ENCODE assay signal across 22 cellular contexts in genomic region chr19:47018923-47019322, GRCh38. TPM values are rescaled to one million over a fixed set of nuclear protein-coding genes. Genes with fewer than 3 reads are reported as not detected.
DNase-seq lines count a peak whose midpoint lies in the region; ATAC-seq and TF ChIP-seq lines count a peak whose summit lies in the region.
"Had no signal": no experiment of that assay in that cellular context is flagged by ENCODE, and none has a peak within 500 bp of the region (broad histone marks: within the 10 kb centered on the region; RNA-seq: fewer than 3 reads in every experiment).

No MANE protein-coding gene starts in this region.

- H3K27me3 Mint-ChIP-seq in T-helper 2 cell treated with Interferon-gamma antibody and Interleukin-4, amounts not matched to agents 5 μg/mL and 100 μg/mL, for 36 hours (ENCODE audit: low read depth) = peaks cover 51% of the 10 kb centered on the region
- peaks cover 66% of the 10 kb centered on the region for H3K27me3 Mint-ChIP-seq in H9 (ENCODE audit: low read depth)
- H3K27me3 Mint-ChIP-seq in dendritic cell treated with granulocyte-macrophage colony-stimulating factor and Interleukin-4, amounts not matched to agents 40 ng/mL and 50 ng/mL, for 4 days = peaks cover 75% of the 10 kb centered on the region
- peaks cover 80% of the 10 kb centered on the region for H3K27me3 Mint-ChIP-seq in nephron progenitor cell (ENCODE audit: low read depth, poor library complexity)

- peaks cover 39% of the 10 kb centered on the region for H3K27me3 ChIP-seq in H9 (ENCODE audit: insufficient read depth, low read length)

- no peak overlapping the region for H2BK5ac ChIP-seq in H9 (ENCODE audit: insufficient read length, low read length)

- no peak overlapping the region for H3K4me3 ChIP-seq in mucosa of descending colon

- H3K9ac ChIP-seq in H9 (ENCODE audit: extremely low read depth, insufficient read length, low read length) = no peak overlapping the region

- H3K27ac Mint-ChIP-seq in T-helper 2 cell treated with Interferon-gamma antibody and Interleukin-4, amounts not matched to agents 5 μg/mL and 100 μg/mL, for 36 hours = no peak overlapping the region
- no peak overlapping the region for H3K27ac Mint-ChIP-seq in H9
- no peak overlapping the region for H3K27ac Mint-ChIP-seq in dendritic cell treated with granulocyte-macrophage colony-stimulating factor and Interleukin-4, amounts not matched to agents 40 ng/mL and 50 ng/mL, for 4 days
- no peak overlapping the region for H3K27ac Mint-ChIP-seq in nephron progenitor cell

- H3K14ac ChIP-seq in H9 (ENCODE audit: insufficient read depth, low read length) = no peak overlapping the region

- no peak overlapping the region for H3T11ph ChIP-seq in H9 (ENCODE audit: low read length)

- CTCF ChIA-PET in GM10248 (lab: Yijun Ruan, JAX) = interaction anchor here (1.2 to 3.1 kb wide), 6 partner anchors 12 to 225 kb away, joined by 3 to 11 read pairs (median 7); no protein-coding TSS in a partner anchor

- peaks cover 6% of the 10 kb centered on the region for H3K4me1 Mint-ChIP-seq in T-helper 2 cell treated with Interferon-gamma antibody and Interleukin-4, amounts not matched to agents 5 μg/mL and 100 μg/mL, for 36 hours (ENCODE audit: low read depth)
- H3K4me1 Mint-ChIP-seq in H9 (peaks cover 11 to 17% of the 10 kb centered on the region in 2 experiments), nephron progenitor cell (peaks cover 5% of the 10 kb centered on the region)
- H3K4me1 Mint-ChIP-seq in dendritic cell treated with granulocyte-macrophage colony-stimulating factor and Interleukin-4, amounts not matched to agents 40 ng/mL and 50 ng/mL, for 4 days (ENCODE audit: low read depth) = peaks cover 12% of the 10 kb centered on the region

- H3K79me2 ChIP-seq in H9 (ENCODE audit: insufficient read depth, low read length) = no peaks in the 10 kb centered on the region

- no peak overlapping the region for H4K5ac ChIP-seq in H9 (ENCODE audit: insufficient read length, low read depth, low read length)

- H2AFZ ChIP-seq in H9 (ENCODE audit: low read length) = no peak overlapping the region

- H3K4me1 ChIP-seq in H9 (ENCODE audit: insufficient read depth, low read length) = 0 out of 2 replicates have a peak, but pooled peaks cover 2% of the 10 kb centered on the region
- peaks cover 21% of the 10 kb centered on the region for H3K4me1 ChIP-seq in mucosa of descending colon (ENCODE audit: low read depth)

- peak overlapping the region; percentile 32 for H3K4me2 ChIP-seq in H9 (ENCODE audit: insufficient read depth, insufficient read length, low read length)

- H4K8ac ChIP-seq in H9 (replicated peaks; ENCODE audit: insufficient read length, low read depth, low read length) = no peak overlapping the region

- H2BK12ac ChIP-seq in H9 (ENCODE audit: insufficient read length, low read depth, low read length) = no peak overlapping the region

- no peak overlapping the region for H2AK5ac ChIP-seq in H9 (ENCODE audit: insufficient read length, low read length)

- no peaks in the 10 kb centered on the region for H3K36me3 Mint-ChIP-seq in T-helper 2 cell treated with Interferon-gamma antibody and Interleukin-4, amounts not matched to agents 5 μg/mL and 100 μg/mL, for 36 hours (ENCODE audit: low read depth)
- H3K36me3 Mint-ChIP-seq in H9 (ENCODE audit: insufficient read depth in 1 of 3, low read depth in 3 of 3) (no peaks in the 10 kb centered on the region; a peak in 2 of 7 replicates), nephron progenitor cell (ENCODE audit: low read depth) (no peaks in the 10 kb centered on the region)
- no peaks in the 10 kb centered on the region for H3K36me3 Mint-ChIP-seq in dendritic cell treated with granulocyte-macrophage colony-stimulating factor and Interleukin-4, amounts not matched to agents 40 ng/mL and 50 ng/mL, for 4 days (ENCODE audit: low read depth)

- ATAC-seq in mucosa of descending colon = no peak
- ATAC-seq: gastrocnemius medialis had no signal

- POLR2A ChIA-PET in GM10248 (lab: Yijun Ruan, JAX) = no interaction called here

- peak overlapping the region; percentile 18 for H3K4me3 Mint-ChIP-seq in T-helper 2 cell treated with Interferon-gamma antibody and Interleukin-4, amounts not matched to agents 5 μg/mL and 100 μg/mL, for 36 hours
- H3K4me3 Mint-ChIP-seq in H9 = peak overlapping the region; percentile 47 to 69; a peak in 4 of 5 replicates
- H3K4me3 Mint-ChIP-seq in dendritic cell treated with granulocyte-macrophage colony-stimulating factor and Interleukin-4, amounts not matched to agents 40 ng/mL and 50 ng/mL, for 4 days = peak overlapping the region; percentile 39
- H3K4me3 Mint-ChIP-seq in nephron progenitor cell = peak overlapping the region; percentile 61

- WGBS in H9 (ENCODE audit: extremely low coverage, insufficient read length, low lambda C conversion rate) = no CpG with 5 or more reads among the region's 13 CpGs

- H3K36me3 ChIP-seq in mucosa of descending colon (ENCODE audit: low read depth) = no peaks in the 10 kb centered on the region
- H3K36me3 ChIP-seq: ascending aorta, gastrocnemius medialis, transverse colon had no signal

- intact Hi-C loops in dendritic cell treated with granulocyte-macrophage colony-stimulating factor and Interleukin-4, amounts not matched to agents 40 ng/mL and 50 ng/mL, for 4 days (cut with micrococcal nuclease) = no loop called here
- intact Hi-C loops in mucosa of descending colon (cut with DNase I, micrococcal nuclease) = no loop called here

- no peak overlapping the region for H4K91ac ChIP-seq in H9 (ENCODE audit: insufficient read length, low read depth, low read length)

- H3K9me3 ChIP-seq in H9 (ENCODE audit: control insufficient read depth, low read depth, low read length) (no peaks in the 10 kb centered on the region), mucosa of descending colon (no peaks in the 10 kb centered on the region)
- H3K9me3 ChIP-seq: ascending aorta, gastrocnemius medialis, transverse colon had no signal

- TF ChIP-seq CTCF in H9 (conservative IDR thresholded peaks at IDR 0.05) (no peak), nephron progenitor cell (IDR thresholded peaks at IDR 0.05) (no peak), mucosa of descending colon (IDR thresholded peaks at IDR 0.05) (no peak), GM10248 (IDR thresholded peaks at IDR 0.05; ENCODE audit: control extremely low read depth, extremely low read depth, low read depth, missing control alignments) (no peak)

- no peak overlapping the region for H3K4ac ChIP-seq in H9 (ENCODE audit: low read depth, low read length)

- no peak for DNase-seq in T-helper 2 cell treated with Interferon-gamma antibody and Interleukin-4, amounts not matched to agents 5 μg/mL and 100 μg/mL, for 36 hours (ENCODE audit: low spot score)
- DNase-seq in T-helper 2 cell (no peak), H9 (no peak), nephron progenitor cell (no peak), mucosa of descending colon (no peak), GM10248 (ENCODE audit: extremely low spot score) (no peak), OCI-M2 (lab: John Stamatoyannopoulos, UW; ENCODE audit: unreplicated experiment) (no peak)
- DNase-seq: activated gamma-delta T cell; DMS79 treated with DMSO at 0.1 percent for 48 hours; gastrocnemius medialis; left ventricle myocardium superior; MM.1S; NCI-H1694; NCI-H226; NK-92 treated with Interleukin-12 subunit alpha and Interleukin-12 subunit beta, amount 100 ng/mL, for 24 hours; stimulated activated naive CD4-positive, alpha-beta T cell; transverse colon had no signal

- no peak overlapping the region for H3K27ac ChIP-seq in H9 (ENCODE audit: insufficient read length, low read depth, low read length)
- H3K27ac ChIP-seq: 22Rv1, ascending aorta, epithelial cell of prostate, gastrocnemius medialis, transverse colon, VCaP had no signal

- H3K56ac ChIP-seq in H9 (ENCODE audit: insufficient read length, low read depth, low read length) = no peak overlapping the region

- no peaks in the 10 kb centered on the region for H3K9me3 Mint-ChIP-seq in T-helper 2 cell treated with Interferon-gamma antibody and Interleukin-4, amounts not matched to agents 5 μg/mL and 100 μg/mL, for 36 hours
- H3K9me3 Mint-ChIP-seq in H9 (no peaks in the 10 kb centered on the region), nephron progenitor cell (no peaks in the 10 kb centered on the region)
- H3K9me3 Mint-ChIP-seq in dendritic cell treated with granulocyte-macrophage colony-stimulating factor and Interleukin-4, amounts not matched to agents 40 ng/mL and 50 ng/mL, for 4 days = no peaks in the 10 kb centered on the region

- no peak overlapping the region for H2BK20ac ChIP-seq in H9 (ENCODE audit: low read depth, low read length, poor library complexity, severe bottlenecking)

- no peaks in the 10 kb centered on the region for H3K79me1 ChIP-seq in H9 (ENCODE audit: insufficient read depth, low read depth, low read length, poor library complexity, severe bottlenecking)

- no peak overlapping the region for H2BK15ac ChIP-seq in H9 (ENCODE audit: low read depth, low read length)

- no peaks in the 10 kb centered on the region for H4K20me1 ChIP-seq in H9 (ENCODE audit: control insufficient read depth, insufficient read depth, insufficient read length)

- no peak overlapping the region for H3K23ac ChIP-seq in H9 (ENCODE audit: insufficient read length, low read depth, low read length)

- no peak overlapping the region for H3K18ac ChIP-seq in H9 (ENCODE audit: insufficient read length, low read depth, low read length)

- H3K23me2 ChIP-seq in H9 (ENCODE audit: insufficient read length, low read depth, low read length, poor library complexity, severe bottlenecking) = peaks cover 18% of the 10 kb centered on the region

- H2BK120ac ChIP-seq in H9 (ENCODE audit: low read depth, low read length, poor library complexity, severe bottlenecking) = no peak overlapping the region

RNA-seq across cellular contexts. Expression of gene NPAS1, which starts 0.7 kb away (rescaled TPM):
- total RNA-seq in H9 (2021) (17.8 and 20.0 TPM in 2 replicates), mucosa of descending colon (1 to 10 TPM in 1 of 3 donors, under 1 TPM in 1, not detected in 1; 0.31 to 1.1 TPM)
- total RNA-seq: ascending aorta had no signal

RNA-seq across cellular contexts. Expression of gene TMEM160, which starts 29.5 kb away (rescaled TPM):
- total RNA-seq in H9 (2021) (65.1 and 66.9 TPM in 2 replicates), mucosa of descending colon (10 to 100 TPM; 23.8 to 32.8 (median 25.9) TPM)
